8 cellular contexts compared by ENCODE assay signal in genomic region chrX:154097597-154098541, GRCh38. TPM values are rescaled to one million over a fixed set of nuclear protein-coding genes. Genes with fewer than 3 reads are reported as not detected.
A peak's percentile ranks its signal among the peaks of the same experiment; 100 is the strongest.
DNase-seq lines count a peak whose midpoint lies in the region; ATAC-seq, FAIRE-seq and TF ChIP-seq lines count a peak whose summit lies in the region.

Gene MECP2, minus strand, starts transcription at chrX:154097717.

- peak within 1 kb of the TSS; percentile 86 to 96 (median 88) for H3K27ac ChIP-seq in BLaER1 treated with 17β-estradiol and CSF1 and Interleukin-3, amounts not matched to agents 10 nM and 100 nM
- H3K27ac ChIP-seq in HepG2 (ENCODE audit: extremely low read length, insufficient read depth, low read length): peak within 1 kb of the TSS; percentile 70

- POLR2A ChIA-PET in HepG2 (lab: Yijun Ruan, JAX): no interaction called here

- no peak for TF ChIP-seq EP300 in HepG2 (IDR thresholded peaks at IDR 0.05; ENCODE audit: low read depth in 2 of 2, low read length in 2 of 2)
- no peak for TF ChIP-seq EP300 in HepG2 (CRISPR knock-in tag; IDR thresholded peaks at IDR 0.05; ENCODE audit: borderline replicate concordance)

- peak in 1 of 2 experiments; percentile 28; a peak in 1 of 4 replicates for TF ChIP-seq POLR2A in HepG2 (IDR thresholded peaks at IDR 0.05; ENCODE audit: insufficient read depth in 1 of 2, low read depth in 2 of 2, low read length in 2 of 2)

- in situ Hi-C loops in HepG2 (cut with HindIII; ENCODE audit: extremely low pct_ligation_motif_present, low pct_unique_long_range_greater_than_20kb): no loop called here

- intact Hi-C loops in HepG2 (cut with micrococcal nuclease; ENCODE audit: unreplicated experiment): no loop called here

- H3K4me2 ChIP-seq in BLaER1 treated with 17β-estradiol and CSF1 and Interleukin-3, amounts not matched to agents 10 nM and 100 nM: peak within 1 kb of the TSS; percentile 71 to 85 (median 79)
- H3K4me2 ChIP-seq in HepG2 (ENCODE audit: low read depth, low read length): peak within 1 kb of the TSS; percentile 74

- peak; percentile 87 for ATAC-seq in GM19372 (IDR thresholded peaks at IDR 0.05; ENCODE audit: low read depth, unreplicated experiment)
- peak; percentile 75 for ATAC-seq in HG03558 (IDR thresholded peaks at IDR 0.05; ENCODE audit: extremely low read depth, unreplicated experiment)
- ATAC-seq in HepG2: peak; percentile 84

- H3K36me3 ChIP-seq in BLaER1 treated with 17β-estradiol and CSF1 and Interleukin-3, amounts not matched to agents 10 nM and 100 nM: no peaks in the 10 kb centered on the region; a peak in 1 of 22 replicates
- H3K36me3 ChIP-seq in HepG2 (replicated peaks in 1 of 2; ENCODE audit: control insufficient read depth in 1 of 2, insufficient read depth in 2 of 2, low read length in 2 of 2): no peaks in the 10 kb centered on the region

- peak within 1 kb of the TSS; percentile 88 to 96 (median 92) for H3K9ac ChIP-seq in BLaER1 treated with 17β-estradiol and CSF1 and Interleukin-3, amounts not matched to agents 10 nM and 100 nM
- H3K9ac ChIP-seq in HepG2 (ENCODE audit: insufficient read depth, low read depth, low read length): peak within 1 kb of the TSS; percentile 77

- FAIRE-seq in HepG2 (lab: Jason Lieb, UNC): peak; percentile 58

- no peak within 1 kb of the TSS for H2AFZ ChIP-seq in HepG2 (ENCODE audit: low read length)

- H4K20me1 ChIP-seq in BLaER1 treated with 17β-estradiol and CSF1 and Interleukin-3, amounts not matched to agents 10 nM and 100 nM: peaks cover 39 to 40% (median 40%) of the 10 kb centered on the region in 11 experiments
- peaks cover 28% of the 10 kb centered on the region for H4K20me1 ChIP-seq in HepG2 (ENCODE audit: insufficient read depth, low read length)

- BruUV-seq in HepG2 (replicated peaks; lab: Mats Ljungman, UMichigan): no TSS peak

- H3K4me3 ChIP-seq in BLaER1 treated with 17β-estradiol and CSF1 and Interleukin-3, amounts not matched to agents 10 nM and 100 nM: peak within 1 kb of the TSS; percentile 52 to 78 (median 71)
- H3K4me3 ChIP-seq in HepG2 (replicated peaks in 1 of 3; ENCODE audit: insufficient read depth in 1 of 3, low read depth in 2 of 3, low read length in 3 of 3): peak within 1 kb of the TSS; percentile 74 to 79 (median 76)

- 51% methylated on average over 9 of the region's 74 CpGs for WGBS in HepG2 (ENCODE audit: low lambda C conversion rate)

- peaks cover 30 to 39% (median 33%) of the 10 kb centered on the region in 10 experiments for H3K4me1 ChIP-seq in BLaER1 treated with 17β-estradiol and CSF1 and Interleukin-3, amounts not matched to agents 10 nM and 100 nM
- peaks cover 37% of the 10 kb centered on the region for H3K4me1 ChIP-seq in HepG2 (ENCODE audit: insufficient read depth, low read length)

- DNase-seq in NCI-H774 (lab: John Stamatoyannopoulos, UW): peak; percentile 94
- DNase-seq in activated CD4-positive, alpha-beta T cell treated with anti-CD3 and anti-CD28 coated beads, Interleukin-2, amount 50 U/mL, for 4 hours: peak; percentile 68 to 76
- DNase-seq in dermis blood vessel endothelial cell: peak; percentile 93
- peak; percentile 79 for DNase-seq in HepG2 (ENCODE audit: low spot score)
- DNase-seq in stimulated activated CD4-positive, alpha-beta T cell treated with anti-CD3 and anti-CD28 coated beads, Interleukin-2, amount 100 ng/mL, for 48 hours: peak; percentile 76 to 80

- CTCF ChIA-PET in HepG2 (lab: Yijun Ruan, JAX; ENCODE audit: low intra/inter-chr PET ratio, low total read pairs): no interaction called here

- TF ChIP-seq RAD21 in HepG2 (CRISPR knock-in tag; IDR thresholded peaks at IDR 0.05): no peak

- peaks cover 37% of the 10 kb centered on the region for H3K79me2 ChIP-seq in HepG2 (ENCODE audit: insufficient read depth, low read length)

- H3K27me3 ChIP-seq in BLaER1 treated with 17β-estradiol and CSF1 and Interleukin-3, amounts not matched to agents 10 nM and 100 nM: peaks cover 77 to 91% (median 86%) of the 10 kb centered on the region in 11 experiments
- no peaks in the 10 kb centered on the region for H3K27me3 ChIP-seq in HepG2 (ENCODE audit: control insufficient read depth in 1 of 2, insufficient read depth in 2 of 2, low read length in 2 of 2)

- no peak for TF ChIP-seq CTCF in HepG2 (CRISPR knock-in tag; IDR thresholded peaks at IDR 0.05)

- peaks cover 0 to 39% (median 15%) of the 10 kb centered on the region in 11 experiments; a peak in 15 of 22 replicates for H3K9me3 ChIP-seq in BLaER1 treated with 17β-estradiol and CSF1 and Interleukin-3, amounts not matched to agents 10 nM and 100 nM (replicated peaks in 1 of 11)
- H3K9me3 ChIP-seq in HepG2 (ENCODE audit: low read length): no peaks in the 10 kb centered on the region

TF ChIP-seq in HepG2, 621 proteins besides CTCF, POLR2A, EP300 and RAD21 (continues in another document):
- no peak for TF ChIP-seq SPEN (CRISPR knock-in tag; IDR thresholded peaks at IDR 0.05; ENCODE audit: low read depth)
- peak; percentile 74 for TF ChIP-seq ZBTB14 (CRISPR knock-in tag; IDR thresholded peaks at IDR 0.05)
- peak; percentile 90 for TF ChIP-seq NFYB (CRISPR knock-in tag; IDR thresholded peaks at IDR 0.05)
- 0 out of 2 replicates have a peak, but pooled peaks have one; percentile 19 for TF ChIP-seq ZNF777 (CRISPR knock-in tag; IDR thresholded peaks at IDR 0.05)
- 0 out of 2 replicates have a peak, but pooled peaks have one; percentile 21 for TF ChIP-seq DMAP1 (CRISPR knock-in tag; IDR thresholded peaks at IDR 0.05)
- TF ChIP-seq DMTF1 (CRISPR knock-in tag; IDR thresholded peaks at IDR 0.05): no peak
- TF ChIP-seq SP2 (CRISPR knock-in tag; IDR thresholded peaks at IDR 0.05): peak; percentile 89
- no peak for TF ChIP-seq ZBTB21 (CRISPR knock-in tag; IDR thresholded peaks at IDR 0.05)
- TF ChIP-seq EHMT2 (IDR thresholded peaks at IDR 0.05; ENCODE audit: borderline replicate concordance, low read depth, low read length): no peak
- no peak for TF ChIP-seq SP1 (IDR thresholded peaks at IDR 0.05)
- TF ChIP-seq SP1 (CRISPR knock-in tag; IDR thresholded peaks at IDR 0.05): peak; percentile 53; the same call in 1 of the 2 replicates
- no peak for TF ChIP-seq NBN (conservative IDR thresholded peaks at IDR 0.05)
- no peak for TF ChIP-seq ZNF775 (CRISPR knock-in tag; IDR thresholded peaks at IDR 0.05; ENCODE audit: borderline replicate concordance)
- TF ChIP-seq ZFY (CRISPR knock-in tag; IDR thresholded peaks at IDR 0.05): 0 out of 2 replicates have a peak, but pooled peaks have one; percentile 23
- TF ChIP-seq KLF12 (CRISPR knock-in tag; IDR thresholded peaks at IDR 0.05; ENCODE audit: borderline replicate concordance): 0 out of 2 replicates have a peak, but pooled peaks have one; percentile 36
- no peak for TF ChIP-seq U2AF2 (IDR thresholded peaks at IDR 0.05; ENCODE audit: low read depth, low read length)

RNA-seq across cellular contexts. Expression of gene MECP2, which starts in this region (rescaled TPM):
- total RNA-seq in dermis blood vessel endothelial cell (22.5 and 34.9 TPM in 2 replicates), HepG2 (2016; rRNA removed; fragmentation: Illumina TruSeq; extraction: Trizol) (16.4 and 18.1 TPM in 2 replicates)
- 12.6 and 12.7 TPM in 2 replicates for total RNA-seq in HepG2 (2016; cell fraction: cytosol; rRNA removed; fragmentation: Illumina TruSeq; extraction: Trizol; ENCODE audit: low read depth)
- total RNA-seq in HepG2 (2016; cell fraction: insoluble cytoplasmic fraction; rRNA removed; fragmentation: Illumina TruSeq; extraction: Trizol): 15.3 and 17.0 TPM in 2 replicates
- total RNA-seq in HepG2 (2016; cell fraction: membrane; rRNA removed; fragmentation: Illumina TruSeq; extraction: Trizol): 27.1 and 27.7 TPM in 2 replicates
- 18.4 and 26.4 TPM in 2 replicates for total RNA-seq in HepG2 (2016; cell fraction: nucleus; rRNA removed; fragmentation: Illumina TruSeq; extraction: Trizol)
- 7.9 and 8.0 TPM in 2 replicates for polyA plus RNA-seq in HepG2 (2011; rRNA removed)
- polyA plus RNA-seq in HepG2 (2011; cell fraction: cytosol; rRNA removed): 4.6 and 4.7 TPM in 2 replicates
- 19.4 and 22.3 TPM in 2 replicates for polyA plus RNA-seq in HepG2 (2011; cell fraction: nucleus; rRNA removed)
- 8.3 and 9.6 TPM in 2 replicates for polyA plus RNA-seq in HepG2 (2012)
- 15.2 and 15.6 TPM in 2 replicates for polyA plus RNA-seq in HepG2 (2016; cell fraction: cytosol; fragmentation: Illumina TruSeq; extraction: Trizol; ENCODE audit: low read depth)
- polyA plus RNA-seq in HepG2 (2016; cell fraction: insoluble cytoplasmic fraction; fragmentation: Illumina TruSeq; extraction: Trizol; ENCODE audit: low read depth): 11.9 and 15.9 TPM in 2 replicates
- 22.5 and 23.0 TPM in 2 replicates for polyA plus RNA-seq in HepG2 (2016; cell fraction: membrane; fragmentation: Illumina TruSeq; extraction: Trizol; ENCODE audit: low read depth)
- 21.4 and 24.2 TPM in 2 replicates for polyA plus RNA-seq in HepG2 (2016; cell fraction: nucleus; fragmentation: Illumina TruSeq; extraction: Trizol; ENCODE audit: insufficient read depth, low read depth)
- polyA minus RNA-seq in HepG2 (2011; rRNA and poly(A)+ RNA removed; ENCODE audit: low replicate concordance): 17.0 and 27.8 TPM in 2 replicates
- polyA minus RNA-seq in HepG2 (2011; cell fraction: cytosol; rRNA and poly(A)+ RNA removed): 3.6 and 5.0 TPM in 2 replicates
- 33.7 and 39.8 TPM in 2 replicates for polyA minus RNA-seq in HepG2 (2011; cell fraction: nucleus; rRNA and poly(A)+ RNA removed)

Comparison
In these comparisons a context has a peak if more than half of its experiments do, and no peak if none do; other contexts are left out.
1. Peak in every context shown above with its lines: DNase-seq, ATAC-seq, H3K4me3 ChIP-seq and H3K27ac ChIP-seq.